In the genomic region with DNA sequence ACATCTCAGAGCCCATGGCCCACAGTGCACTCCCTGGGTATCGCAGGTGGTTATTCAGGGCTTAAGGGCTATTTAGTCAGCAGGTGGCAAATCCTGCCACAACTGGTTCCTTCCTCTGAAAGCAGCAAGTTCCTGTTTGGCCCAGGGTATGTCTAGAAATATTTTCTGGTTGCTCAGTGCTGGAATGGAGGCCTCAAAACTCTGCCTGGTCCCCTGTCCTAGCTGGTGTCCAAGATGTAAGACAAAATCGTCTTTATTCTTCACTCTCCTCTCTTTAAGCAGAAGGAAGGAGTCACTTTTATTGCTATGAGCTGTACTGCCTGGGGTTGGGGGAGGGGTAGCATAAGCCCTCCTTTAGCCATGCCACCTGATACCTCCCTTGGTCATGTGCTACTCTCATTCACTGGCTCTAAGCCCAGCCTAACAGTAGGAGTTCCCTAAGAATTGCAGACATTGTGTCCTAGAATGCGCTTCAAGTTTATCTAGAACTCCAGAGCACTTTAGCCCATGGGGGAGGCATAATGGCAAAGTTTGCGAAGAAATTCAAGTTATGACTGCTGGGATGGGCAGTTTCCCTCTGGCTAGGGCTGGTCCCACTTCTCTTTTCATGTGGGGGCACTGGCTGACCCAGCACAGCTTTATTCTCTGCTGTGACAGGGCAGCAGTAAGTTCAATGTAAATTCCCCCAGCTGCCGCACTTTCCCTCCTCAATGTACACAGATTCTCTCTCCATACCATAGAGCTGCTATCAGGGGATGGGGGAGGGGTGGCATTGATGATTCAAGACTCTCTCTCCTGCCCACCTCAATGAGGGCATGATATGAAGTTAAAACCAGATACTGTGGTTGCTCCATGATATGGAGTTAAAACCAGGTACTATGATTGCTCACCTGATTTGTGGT, we compare ENCODE assay signal across 12 cellular contexts. TPM values are rescaled to one million over a fixed set of nuclear protein-coding genes. Genes with fewer than 3 reads are reported as not detected.
DNase-seq lines count a peak whose midpoint lies in the region; ATAC-seq and TF ChIP-seq lines count a peak whose summit lies in the region.
"Had no signal": no experiment of that assay in that cellular context is flagged by ENCODE, and none has a peak within 500 bp of the region (broad histone marks: within the 10 kb centered on the region; RNA-seq: fewer than 3 reads in every experiment).

No MANE protein-coding gene starts in this region.

- peaks cover 61% of the 10 kb centered on the region for H3K27me3 Mint-ChIP-seq in stimulated activated naive CD8-positive, alpha-beta T cell treated with anti-CD3 and anti-CD28 coated beads, Interleukin-15, amount 100 ng/mL, for 72 hours

- ATAC-seq in foreskin keratinocyte: peak; percentile 28
- no peak for ATAC-seq in aorta (ENCODE audit: low FRiP score)
- no peak for ATAC-seq in stimulated activated naive CD8-positive, alpha-beta T cell treated with anti-CD3 and anti-CD28 coated beads, Interleukin-15, amount 100 ng/mL, for 72 hours
- ATAC-seq: activated naive CD8-positive, alpha-beta T cell treated with anti-CD3 and anti-CD28 coated beads, Interleukin-2, amount 50 U/mL, for 24 hours had no signal

- H3K9me3 Mint-ChIP-seq in stimulated activated naive CD8-positive, alpha-beta T cell treated with anti-CD3 and anti-CD28 coated beads, Interleukin-15, amount 100 ng/mL, for 72 hours: peaks cover 10 to 14% of the 10 kb centered on the region in 2 donors

- no peaks in the 10 kb centered on the region for H3K4me1 Mint-ChIP-seq in stimulated activated naive CD8-positive, alpha-beta T cell treated with anti-CD3 and anti-CD28 coated beads, Interleukin-15, amount 100 ng/mL, for 72 hours
- H3K4me1 Mint-ChIP-seq: activated naive CD8-positive, alpha-beta T cell treated with anti-CD3 and anti-CD28 coated beads, Interleukin-2, amount 50 U/mL, for 24 hours had no signal

- H3K36me3 ChIP-seq in HUES48 (ENCODE audit: control insufficient read depth, insufficient read depth, low read length): no peaks in the 10 kb centered on the region
- H3K36me3 ChIP-seq in aorta (ENCODE audit: control insufficient read depth in 1 of 2, insufficient read depth in 2 of 2, low read length in 1 of 2): no peaks in the 10 kb centered on the region
- H3K36me3 ChIP-seq: BLaER1 treated with 17β-estradiol and CSF1 and Interleukin-3, amounts not matched to agents 10 nM and 100 nM had no signal

- H3K9me3 ChIP-seq in HUES48 (ENCODE audit: control insufficient read depth, insufficient read depth, low read length): no peaks in the 10 kb centered on the region
- no peaks in the 10 kb centered on the region for H3K9me3 ChIP-seq in aorta (ENCODE audit: control insufficient read depth, low read length)

- TF ChIP-seq CTCF in foreskin keratinocyte (conservative IDR thresholded peaks at IDR 0.05): no peak

- intact Hi-C loops in aorta (cut with DNase I): no loop called here

- no peak overlapping the region for H3K27ac ChIP-seq in HUES48 (ENCODE audit: low read depth, low read length)
- no peak overlapping the region for H3K27ac ChIP-seq in foreskin keratinocyte
- H3K27ac ChIP-seq in aorta (ENCODE audit: low read depth in 1 of 2, low read length in 2 of 2): no peak overlapping the region
- H3K27ac ChIP-seq: BLaER1 treated with 17β-estradiol and CSF1 and Interleukin-3, amounts not matched to agents 10 nM and 100 nM had no signal

- no peak overlapping the region for H3K4me3 Mint-ChIP-seq in stimulated activated naive CD8-positive, alpha-beta T cell treated with anti-CD3 and anti-CD28 coated beads, Interleukin-15, amount 100 ng/mL, for 72 hours
- H3K4me3 Mint-ChIP-seq: activated naive CD8-positive, alpha-beta T cell treated with anti-CD3 and anti-CD28 coated beads, Interleukin-2, amount 50 U/mL, for 24 hours; T-helper 1 cell treated with Interleukin-12 subunit alpha and Interleukin-12 subunit beta and Interleukin-4 antibody, amounts not matched to agents 30 μg/mL and 1 μg/mL, for 36 hours had no signal

- no peak overlapping the region for H3K27ac Mint-ChIP-seq in stimulated activated naive CD8-positive, alpha-beta T cell treated with anti-CD3 and anti-CD28 coated beads, Interleukin-15, amount 100 ng/mL, for 72 hours
- H3K27ac Mint-ChIP-seq: activated naive CD8-positive, alpha-beta T cell treated with anti-CD3 and anti-CD28 coated beads, Interleukin-2, amount 50 U/mL, for 24 hours; T-helper 1 cell treated with Interleukin-12 subunit alpha and Interleukin-12 subunit beta and Interleukin-4 antibody, amounts not matched to agents 30 μg/mL and 1 μg/mL, for 36 hours had no signal

- DNase-seq in A172 (ENCODE audit: low spot score) (peak; percentile 64), OCI-M1 (lab: John Stamatoyannopoulos, UW) (peak; percentile 92), foreskin keratinocyte (peak in 1 of 2 donors; percentile 18), Ammon's horn (ENCODE audit: low spot score) (no peak), NCI-H2227 (lab: John Stamatoyannopoulos, UW; ENCODE audit: unreplicated experiment) (no peak), aorta (no peak)
- DNase-seq in stimulated activated naive CD8-positive, alpha-beta T cell treated with anti-CD3 and anti-CD28 coated beads, Interleukin-15, amount 100 ng/mL, for 72 hours: no peak
- DNase-seq: activated naive CD8-positive, alpha-beta T cell treated with anti-CD3 and anti-CD28 coated beads, Interleukin-2, amount 50 U/mL, for 24 hours; stimulated activated CD4-positive, alpha-beta T cell treated with anti-CD3 and anti-CD28 coated beads, Interleukin-1b, Interleukin-23, amount 100 ng/mL, for 48 hours had no signal

- H3K27me3 ChIP-seq in HUES48 (ENCODE audit: control insufficient read depth, insufficient read depth, low read length) (no peaks in the 10 kb centered on the region), foreskin keratinocyte (peaks cover 12% of the 10 kb centered on the region), aorta (ENCODE audit: control insufficient read depth in 1 of 2, insufficient read depth in 2 of 2, low read length in 1 of 2) (no peaks in the 10 kb centered on the region)
- H3K27me3 ChIP-seq: BLaER1 treated with 17β-estradiol and CSF1 and Interleukin-3, amounts not matched to agents 10 nM and 100 nM had no signal

- H3K4me1 ChIP-seq in HUES48 (ENCODE audit: control insufficient read depth, insufficient read depth, low read length): peaks cover 13% of the 10 kb centered on the region; the same call in 1 of the 2 replicates
- no peaks in the 10 kb centered on the region for H3K4me1 ChIP-seq in foreskin keratinocyte
- no peaks in the 10 kb centered on the region for H3K4me1 ChIP-seq in aorta (ENCODE audit: control insufficient read depth in 1 of 2, insufficient read depth in 2 of 2, low read length in 2 of 2)

- H3K9ac ChIP-seq in HUES48 (ENCODE audit: low read depth, low read length): no peak overlapping the region
- H3K9ac ChIP-seq: BLaER1 treated with 17β-estradiol and CSF1 and Interleukin-3, amounts not matched to agents 10 nM and 100 nM had no signal

- 0 out of 2 replicates have a peak overlapping the region, but pooled peaks have one; percentile 18 for H3K4me3 ChIP-seq in HUES48 (ENCODE audit: low read depth, low read length)
- no peak overlapping the region for H3K4me3 ChIP-seq in aorta (ENCODE audit: low read length in 2 of 2)
- H3K4me3 ChIP-seq: BLaER1 treated with 17β-estradiol and CSF1 and Interleukin-3, amounts not matched to agents 10 nM and 100 nM had no signal

- WGBS in aorta, 2 donors: 77 to 81% methylated on average over 5 of the region's 5 CpGs

RNA-seq across cellular contexts. Expression of a gene that starts 27.1 kb away (rescaled TPM):
- 24.3 and 28.0 TPM in 2 replicates for total RNA-seq in A172 (2014; rRNA removed; shearing (Covaris generic))
- total RNA-seq in foreskin keratinocyte: 17.1 and 19.7 TPM in 2 replicates
- polyA plus RNA-seq in foreskin keratinocyte: 5.4 and 7.5 TPM in 2 replicates
- total RNA-seq in aorta: 10 to 100 TPM; 20.3 to 22.0 TPM
- polyA plus RNA-seq in aorta: 10 to 100 TPM; 12.8 to 13.4 TPM

Comparison
In these comparisons a context has a peak if more than half of its experiments do, and no peak if none do; other contexts are left out.
1. DNase-seq: peak in A172 (single experiment) and OCI-M1 (single experiment); none in Ammon's horn (single experiment), NCI-H2227 (single experiment), aorta (0 of 2) and stimulated activated naive CD8-positive, alpha-beta T cell treated with anti-CD3 and anti-CD28 coated beads, Interleukin-15, amount 100 ng/mL, for 72 hours (0 of 2).